ENCODE assay signal across 8 cellular contexts in genomic region chr22:21641417-21641794, GRCh38. TPM values are rescaled to one million over a fixed set of nuclear protein-coding genes. Genes with fewer than 3 reads are reported as not detected.
DNase-seq lines count a peak whose midpoint lies in the region; ATAC-seq, FAIRE-seq and TF ChIP-seq lines count a peak whose summit lies in the region.

No MANE protein-coding gene starts in this region.

- peak overlapping the region; percentile 95 for H2AFZ ChIP-seq in keratinocyte (ENCODE audit: control insufficient read depth, low read length)

- no peak for FAIRE-seq in keratinocyte (lab: Jason Lieb, UNC)

- no peaks in the 10 kb centered on the region for H3K9me3 Mint-ChIP-seq in CD8-positive, alpha-beta T cell
- H3K9me3 Mint-ChIP-seq in stimulated activated memory B cell treated with anti-CD40 and anti-IgM and Interleukin-4, amounts not matched to agents 10 μg/mL and 1 μg/mL and 100 μg/mL, for 72 hours: no peaks in the 10 kb centered on the region

- peaks cover 22% of the 10 kb centered on the region for H3K36me3 Mint-ChIP-seq in CD8-positive, alpha-beta T cell
- peaks cover 10% of the 10 kb centered on the region for H3K36me3 Mint-ChIP-seq in stimulated activated memory B cell treated with anti-CD40 and anti-IgM and Interleukin-4, amounts not matched to agents 10 μg/mL and 1 μg/mL and 100 μg/mL, for 72 hours

- no peaks in the 10 kb centered on the region for H3K36me3 ChIP-seq in CD8-positive, alpha-beta T cell (ENCODE audit: insufficient read depth, low read length)
- H3K36me3 ChIP-seq in breast epithelium (no peaks in the 10 kb centered on the region), keratinocyte (ENCODE audit: control insufficient read depth in 2 of 2, extremely low read depth in 1 of 2, insufficient read depth in 2 of 2, low read length in 2 of 2) (peaks cover 3 to 9% of the 10 kb centered on the region in 2 experiments)

- peak overlapping the region; percentile 82 for H3K4me3 Mint-ChIP-seq in CD8-positive, alpha-beta T cell
- peak overlapping the region; percentile 79 for H3K4me3 Mint-ChIP-seq in stimulated activated memory B cell treated with anti-CD40 and anti-IgM and Interleukin-4, amounts not matched to agents 10 μg/mL and 1 μg/mL and 100 μg/mL, for 72 hours

- peaks cover 21% of the 10 kb centered on the region for H3K79me2 ChIP-seq in keratinocyte (ENCODE audit: control insufficient read depth, insufficient read depth, low read length)

- no peaks in the 10 kb centered on the region for H3K27me3 Mint-ChIP-seq in CD8-positive, alpha-beta T cell (ENCODE audit: low read depth)
- H3K27me3 Mint-ChIP-seq in stimulated activated memory B cell treated with anti-CD40 and anti-IgM and Interleukin-4, amounts not matched to agents 10 μg/mL and 1 μg/mL and 100 μg/mL, for 72 hours: no peaks in the 10 kb centered on the region

- H3K4me2 ChIP-seq in keratinocyte (ENCODE audit: control insufficient read depth, extremely low read depth, insufficient read depth, low read depth, low read length): peak overlapping the region; percentile 99

- no peak for TF ChIP-seq POLR2A in breast epithelium (IDR thresholded peaks at IDR 0.05)

- intact Hi-C loops in CD8-positive, alpha-beta T cell (cut with DNase I, micrococcal nuclease): loop anchor here in 1 of 2 experiments (2.0 kb wide), 1 partner anchor 75 kb away; the partner anchor contains the start of gene UBE2L3
- intact Hi-C loops in breast epithelium (cut with DNase I; ENCODE audit: low total_unique reads): no loop called here

- peaks cover 9% of the 10 kb centered on the region for H4K20me1 ChIP-seq in keratinocyte (ENCODE audit: control insufficient read depth, extremely low read depth, insufficient read depth, low read length)

- H3K27ac ChIP-seq in CD8-positive, alpha-beta T cell (ENCODE audit: low read depth, low read length): peak overlapping the region; percentile 54
- peak overlapping the region; percentile 61 to 62 for H3K27ac ChIP-seq in breast epithelium
- H3K27ac ChIP-seq in keratinocyte (ENCODE audit: control insufficient read depth, insufficient read depth, low read length): peak overlapping the region; percentile 88

- no peaks in the 10 kb centered on the region for H3K27me3 ChIP-seq in CD8-positive, alpha-beta T cell (ENCODE audit: insufficient read depth, low read length)
- H3K27me3 ChIP-seq in breast epithelium (no peaks in the 10 kb centered on the region), keratinocyte (ENCODE audit: control insufficient read depth, extremely low read depth, insufficient read depth, low read length) (no peaks in the 10 kb centered on the region)

- peaks cover 26% of the 10 kb centered on the region for H3K4me1 Mint-ChIP-seq in CD8-positive, alpha-beta T cell (ENCODE audit: low read depth)
- peaks cover 37% of the 10 kb centered on the region for H3K4me1 Mint-ChIP-seq in stimulated activated memory B cell treated with anti-CD40 and anti-IgM and Interleukin-4, amounts not matched to agents 10 μg/mL and 1 μg/mL and 100 μg/mL, for 72 hours

- peaks cover 22% of the 10 kb centered on the region for H3K4me1 ChIP-seq in CD8-positive, alpha-beta T cell (ENCODE audit: insufficient read depth, low read length)
- H3K4me1 ChIP-seq in breast epithelium (peaks cover 0 to 4% of the 10 kb centered on the region in 2 donors), keratinocyte (ENCODE audit: control insufficient read depth, extremely low read depth, insufficient read depth, low read length) (peaks cover 17% of the 10 kb centered on the region)

- H3K27ac Mint-ChIP-seq in CD8-positive, alpha-beta T cell: peak overlapping the region; percentile 88
- peak overlapping the region; percentile 85 for H3K27ac Mint-ChIP-seq in stimulated activated memory B cell treated with anti-CD40 and anti-IgM and Interleukin-4, amounts not matched to agents 10 μg/mL and 1 μg/mL and 100 μg/mL, for 72 hours

- H3K4me3 ChIP-seq in CD8-positive, alpha-beta T cell (ENCODE audit: low read depth, low read length): peak overlapping the region; percentile 61
- H3K4me3 ChIP-seq in breast epithelium (peak overlapping the region; percentile 55 to 82 (median 78)), keratinocyte (ENCODE audit: control insufficient read depth in 2 of 3, extremely low read depth in 1 of 3, insufficient read depth in 2 of 3, low read depth in 1 of 3, low read length in 3 of 3) (peak overlapping the region; percentile 44 to 89 (median 88))

- no peaks in the 10 kb centered on the region for H3K9me3 ChIP-seq in CD8-positive, alpha-beta T cell (ENCODE audit: low read length)
- no peaks in the 10 kb centered on the region for H3K9me3 ChIP-seq in breast epithelium
- no peaks in the 10 kb centered on the region for H3K9me3 ChIP-seq in keratinocyte (ENCODE audit: control insufficient read depth, low read depth, low read length)

- TF ChIP-seq CTCF in CD8-positive, alpha-beta T cell (IDR thresholded peaks at IDR 0.05): no peak
- TF ChIP-seq CTCF in breast epithelium (IDR thresholded peaks at IDR 0.05): peak in 2 of 3 donors; percentile 15 to 25
- TF ChIP-seq CTCF in keratinocyte (optimal IDR thresholded peaks at IDR 0.05 in 1 of 3, IDR thresholded peaks at IDR 0.05 in 1 of 3, conservative IDR thresholded peaks at IDR 0.05 in 1 of 3; ENCODE audit: extremely low read depth in 1 of 3, insufficient read depth in 2 of 3, low read length in 3 of 3): peak; percentile 16 to 61 (median 37)

- no peak for ATAC-seq in CD8-positive, alpha-beta T cell
- ATAC-seq in GM19455 (IDR thresholded peaks at IDR 0.05; ENCODE audit: unreplicated experiment): peak; percentile 5
- no peak for ATAC-seq in stimulated activated memory B cell treated with anti-CD40 and anti-IgM and Interleukin-4, amounts not matched to agents 10 μg/mL and 1 μg/mL and 100 μg/mL, for 72 hours

- dilution Hi-C loops in keratinocyte (cut with MboI; ENCODE audit: extremely low pct_ligation_motif_present, low sequenced_read_pairs): no loop called here

- CTCF ChIA-PET in CD8-positive, alpha-beta T cell (lab: Charles Lee): interaction anchor here (1.4 to 3.3 kb wide), 4 partner anchors 11 to 28 kb away, joined by 4 to 83 read pairs (median 12); partner anchors contain the start of genes CCDC116 and YDJC

- POLR2A ChIA-PET in CD8-positive, alpha-beta T cell (lab: Charles Lee): interaction anchor here (0.8 to 4.1 kb wide), 5 partner anchors 9 to 24 kb away, joined by 3 to 62 read pairs (median 5); partner anchors contain the start of genes CCDC116, PPIL2 and YDJC

- H3K9me1 ChIP-seq in keratinocyte (ENCODE audit: control insufficient read depth, extremely low read depth, insufficient read depth, low read length): no peaks in the 10 kb centered on the region

- DNase-seq in CD8-positive, alpha-beta T cell: no peak
- DNase-seq in NCI-H748 (lab: John Stamatoyannopoulos, UW; ENCODE audit: unreplicated experiment) (peak; percentile 46), breast epithelium (ENCODE audit: low spot score in 2 of 2) (peak in 1 of 2 donors; percentile 26), keratinocyte (ENCODE audit: low read depth, low spot score) (no peak), DMS114 treated with DMSO at 0.1 percent for 48 hours (lab: John Stamatoyannopoulos, UW; ENCODE audit: unreplicated experiment) (no peak)
- DNase-seq in stimulated activated CD4-positive, alpha-beta T cell treated with anti-CD3 and anti-CD28 coated beads, Interleukin-12 subunit alpha, Interleukin-12 subunit beta, amount 100 ng/mL, for 4 hours: no peak

- H3K9ac ChIP-seq in keratinocyte (ENCODE audit: control insufficient read depth, extremely low read depth, insufficient read depth, low read length): peak overlapping the region; percentile 91

RNA-seq across cellular contexts. Expression of gene SDF2L1, which starts 0.7 kb away (rescaled TPM):
- 10 to 100 TPM; 20.8 to 21.5 TPM for total RNA-seq in CD8-positive, alpha-beta T cell
- total RNA-seq in breast epithelium: 10 to 100 TPM; 23.1 to 50.1 (median 26.6) TPM
- 23.2 to 33.1 TPM (median 25.6 TPM) in 3 replicates for polyA plus RNA-seq in keratinocyte
- polyA plus RNA-seq in keratinocyte (2011; ENCODE audit: low read depth): 4.1 TPM
- 14.4 and 27.0 TPM in 2 replicates for polyA plus RNA-seq in keratinocyte (2011; cell fraction: cytosol; rRNA removed)
- 13.4 and 18.9 TPM in 2 replicates for polyA plus RNA-seq in keratinocyte (2011; cell fraction: nucleus; rRNA removed)
- 22.4 and 89.4 TPM in 2 replicates for polyA plus RNA-seq in keratinocyte (2012; ENCODE audit: low replicate concordance)
- 8.1 to 30.3 TPM (median 15.7 TPM) in 3 replicates for polyA minus RNA-seq in keratinocyte
- polyA minus RNA-seq in keratinocyte (2011; cell fraction: cytosol; rRNA and poly(A)+ RNA removed): 46.6 TPM
- 6.4 and 6.6 TPM in 2 replicates for polyA minus RNA-seq in keratinocyte (2011; cell fraction: nucleus; rRNA and poly(A)+ RNA removed)

RNA-seq across cellular contexts. Expression of gene CCDC116, which starts 8.8 kb away (rescaled TPM):
- under 1 TPM; 0.19 to 0.33 TPM for total RNA-seq in CD8-positive, alpha-beta T cell
- under 1 TPM in 2 of 3 donors, not detected in 1; 0.15 to 0.33 TPM for total RNA-seq in breast epithelium
- polyA plus RNA-seq in keratinocyte: 0.03 TPM in 3 replicates
- polyA plus RNA-seq in keratinocyte (2011; ENCODE audit: low read depth): not detected
- not detected in 2 replicates for polyA plus RNA-seq in keratinocyte (2011; cell fraction: cytosol; rRNA removed)
- polyA plus RNA-seq in keratinocyte (2011; cell fraction: nucleus; rRNA removed): 0.11 and 0.19 TPM in 2 replicates
- polyA plus RNA-seq in keratinocyte (2012; ENCODE audit: low replicate concordance): 0.17 TPM in 1 of 2 replicates, not detected in the other
- not detected in 3 replicates for polyA minus RNA-seq in keratinocyte
- not detected for polyA minus RNA-seq in keratinocyte (2011; cell fraction: cytosol; rRNA and poly(A)+ RNA removed)
- not detected in 2 replicates for polyA minus RNA-seq in keratinocyte (2011; cell fraction: nucleus; rRNA and poly(A)+ RNA removed)

RNA-seq across cellular contexts. Expression of gene YDJC, which starts 11.6 kb away (rescaled TPM):
- total RNA-seq in CD8-positive, alpha-beta T cell: 10 to 100 TPM; 25.6 to 26.0 TPM
- 10 to 100 TPM; 15.4 to 33.2 (median 28.2) TPM for total RNA-seq in breast epithelium
- 18.2 to 31.8 TPM (median 22.3 TPM) in 3 replicates for polyA plus RNA-seq in keratinocyte
- 6.9 TPM for polyA plus RNA-seq in keratinocyte (2011; ENCODE audit: low read depth)
- polyA plus RNA-seq in keratinocyte (2011; cell fraction: cytosol; rRNA removed): 16.3 and 45.3 TPM in 2 replicates
- 16.6 and 28.9 TPM in 2 replicates for polyA plus RNA-seq in keratinocyte (2011; cell fraction: nucleus; rRNA removed)
- polyA plus RNA-seq in keratinocyte (2012; ENCODE audit: low replicate concordance): 19.0 and 36.5 TPM in 2 replicates
- 5.3 to 16.2 TPM (median 12.4 TPM) in 3 replicates for polyA minus RNA-seq in keratinocyte
- polyA minus RNA-seq in keratinocyte (2011; cell fraction: cytosol; rRNA and poly(A)+ RNA removed): 56.2 TPM
- polyA minus RNA-seq in keratinocyte (2011; cell fraction: nucleus; rRNA and poly(A)+ RNA removed): 12.6 and 17.6 TPM in 2 replicates

RNA-seq across cellular contexts. Expression of gene PPIL2, which starts 24.4 kb away (rescaled TPM):
- total RNA-seq in CD8-positive, alpha-beta T cell: 10 to 100 TPM; 42.5 to 51.7 TPM
- total RNA-seq in breast epithelium: 10 to 100 TPM; 23.5 to 45.6 (median 39.4) TPM
- 24.6 to 31.4 TPM (median 30.2 TPM) in 3 replicates for polyA plus RNA-seq in keratinocyte
- 17.0 TPM for polyA plus RNA-seq in keratinocyte (2011; ENCODE audit: low read depth)
- 15.6 and 17.9 TPM in 2 replicates for polyA plus RNA-seq in keratinocyte (2011; cell fraction: cytosol; rRNA removed)
- polyA plus RNA-seq in keratinocyte (2011; cell fraction: nucleus; rRNA removed): 89.2 and 97.9 TPM in 2 replicates
- 13.2 and 24.8 TPM in 2 replicates for polyA plus RNA-seq in keratinocyte (2012; ENCODE audit: low replicate concordance)
- polyA minus RNA-seq in keratinocyte: 22.6 to 43.1 TPM (median 32.5 TPM) in 3 replicates
- polyA minus RNA-seq in keratinocyte (2011; cell fraction: cytosol; rRNA and poly(A)+ RNA removed): 7.7 TPM
- polyA minus RNA-seq in keratinocyte (2011; cell fraction: nucleus; rRNA and poly(A)+ RNA removed): 30.6 and 34.7 TPM in 2 replicates
